16 cellular contexts compared by ENCODE assay signal in the genomic region with DNA sequence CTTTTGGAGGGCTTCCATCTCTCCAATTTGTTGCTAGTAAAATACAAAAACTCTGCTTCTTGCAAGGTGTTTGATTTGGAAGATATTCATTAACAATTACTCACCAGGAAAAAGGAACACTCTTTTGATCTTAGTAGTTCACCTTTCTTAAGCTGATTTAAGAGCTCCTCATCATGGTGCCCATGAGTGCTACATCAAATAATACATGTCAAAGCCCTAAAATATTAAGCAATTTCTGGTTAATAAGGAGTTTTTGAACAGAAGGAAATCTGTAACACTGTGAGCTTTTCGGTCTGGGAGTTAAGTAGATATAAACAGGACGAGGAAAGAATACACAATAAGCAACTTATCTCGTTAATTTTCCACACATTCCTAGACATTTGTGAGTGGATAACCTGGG.
DNase-seq lines count a peak whose midpoint lies in the region; ATAC-seq, FAIRE-seq and TF ChIP-seq lines count a peak whose summit lies in the region.
"Had no signal": no experiment of that assay in that cellular context is flagged by ENCODE, and none has a peak within 500 bp of the region (broad histone marks: within the 10 kb centered on the region; RNA-seq: fewer than 3 reads in every experiment).

No MANE protein-coding gene starts in this region.

- intact Hi-C loops in naive thymus-derived CD4-positive, alpha-beta T cell (cut with micrococcal nuclease) = no loop called here

- H3K4me1 Mint-ChIP-seq in naive thymus-derived CD4-positive, alpha-beta T cell = no peaks in the 10 kb centered on the region

- CTCF ChIA-PET in naive thymus-derived CD4-positive, alpha-beta T cell (lab: Charles Lee) = no interaction called here

- H4K20me1 ChIP-seq in osteoblast (ENCODE audit: insufficient read depth, low read length) = no peaks in the 10 kb centered on the region
- H4K20me1 ChIP-seq: BLaER1 had no signal

- H3K79me2 ChIP-seq in osteoblast (ENCODE audit: insufficient read depth, low read length) = peaks cover 27% of the 10 kb centered on the region

- H3K27me3 Mint-ChIP-seq in naive thymus-derived CD4-positive, alpha-beta T cell = peaks cover 0 to 18% (median 5%) of the 10 kb centered on the region in 5 donors

- H2AFZ ChIP-seq in osteoblast (ENCODE audit: low read length) = no peak overlapping the region

- no peak for FAIRE-seq in urothelium cell line (lab: Jason Lieb, UNC)
- FAIRE-seq: GM12891 had no signal

- no peaks in the 10 kb centered on the region for H3K36me3 Mint-ChIP-seq in naive thymus-derived CD4-positive, alpha-beta T cell

- peaks cover 31% of the 10 kb centered on the region for H3K4me1 ChIP-seq in adipocyte (ENCODE audit: control insufficient read depth, insufficient read depth, low read length)
- H3K4me1 ChIP-seq in osteoblast (ENCODE audit: insufficient read depth, low read length) = peaks cover 54% of the 10 kb centered on the region
- H3K4me1 ChIP-seq in naive thymus-derived CD4-positive, alpha-beta T cell (ENCODE audit: control insufficient read depth in 2 of 2, insufficient read depth in 2 of 2, low read length in 2 of 2) = no peaks in the 10 kb centered on the region
- no peaks in the 10 kb centered on the region for H3K4me1 ChIP-seq in Peyer's patch
- H3K4me1 ChIP-seq: ascending aorta, BLaER1 had no signal

- H3K27ac ChIP-seq in osteoblast (ENCODE audit: low read depth, low read length) = peak overlapping the region; percentile 59
- H3K27ac ChIP-seq in naive thymus-derived CD4-positive, alpha-beta T cell (ENCODE audit: low read depth, low read length) = no peak overlapping the region
- H3K27ac ChIP-seq in Peyer's patch = no peak overlapping the region
- H3K27ac ChIP-seq: ascending aorta, BLaER1, thoracic aorta had no signal

- ATAC-seq in naive thymus-derived CD4-positive, alpha-beta T cell = no peak
- no peak for ATAC-seq in HG03095 (IDR thresholded peaks at IDR 0.05; ENCODE audit: unreplicated experiment)

- no peak for TF ChIP-seq POLR2A in Peyer's patch (IDR thresholded peaks at IDR 0.05)

- H3K4me3 ChIP-seq in adipocyte (ENCODE audit: low read length) (peak overlapping the region; percentile 42), fibroblast of pulmonary artery (replicated peaks; ENCODE audit: low read depth, low read length) (no peak overlapping the region), osteoblast (ENCODE audit: insufficient read depth, low read length) (no peak overlapping the region), Peyer's patch (no peak overlapping the region)
- no peak overlapping the region for H3K4me3 ChIP-seq in naive thymus-derived CD4-positive, alpha-beta T cell (ENCODE audit: low read length)
- H3K4me3 ChIP-seq: ascending aorta, BLaER1, thoracic aorta had no signal

- peak overlapping the region; percentile 60 for H3K9ac ChIP-seq in adipocyte (ENCODE audit: low read length)
- H3K9ac ChIP-seq: BLaER1 had no signal

- no peaks in the 10 kb centered on the region for H3K9me3 ChIP-seq in adipocyte (ENCODE audit: control insufficient read depth, low read length)
- no peaks in the 10 kb centered on the region for H3K9me3 ChIP-seq in osteoblast (ENCODE audit: low read depth, low read length)
- H3K9me3 ChIP-seq in naive thymus-derived CD4-positive, alpha-beta T cell (ENCODE audit: control insufficient read depth in 2 of 3, low read length in 3 of 3) = no peaks in the 10 kb centered on the region
- H3K9me3 ChIP-seq in Peyer's patch = no peaks in the 10 kb centered on the region
- H3K9me3 ChIP-seq: ascending aorta, BLaER1, thoracic aorta had no signal

- H3K27me3 ChIP-seq in adipocyte (replicated peaks; ENCODE audit: control insufficient read depth, insufficient read depth, low read length) = no peaks in the 10 kb centered on the region
- H3K27me3 ChIP-seq in osteoblast (ENCODE audit: insufficient read depth, low read length) = no peaks in the 10 kb centered on the region
- no peaks in the 10 kb centered on the region for H3K27me3 ChIP-seq in naive thymus-derived CD4-positive, alpha-beta T cell (ENCODE audit: control insufficient read depth in 2 of 2, insufficient read depth in 2 of 2, low read length in 2 of 2)
- H3K27me3 ChIP-seq in Peyer's patch = no peaks in the 10 kb centered on the region
- H3K27me3 ChIP-seq: ascending aorta, BLaER1 had no signal

- H3K27ac Mint-ChIP-seq in naive thymus-derived CD4-positive, alpha-beta T cell = no peak overlapping the region
- H3K27ac Mint-ChIP-seq: activated CD4-positive, alpha-beta memory T cell treated with anti-CD3 and anti-CD28 coated beads, Interleukin-2, amount 10 ng/mL, durations not matched to agents 7 days and 5 days had no signal

- H3K36me3 ChIP-seq in adipocyte (ENCODE audit: control insufficient read depth, insufficient read depth, low read length, severe bottlenecking) = no peaks in the 10 kb centered on the region
- H3K36me3 ChIP-seq in osteoblast (ENCODE audit: insufficient read depth, low read length) = no peaks in the 10 kb centered on the region
- H3K36me3 ChIP-seq in naive thymus-derived CD4-positive, alpha-beta T cell (ENCODE audit: control insufficient read depth in 2 of 3, insufficient read depth in 3 of 3, low read length in 3 of 3) = no peaks in the 10 kb centered on the region
- H3K36me3 ChIP-seq in Peyer's patch = no peaks in the 10 kb centered on the region
- H3K36me3 ChIP-seq: ascending aorta, BLaER1, thoracic aorta had no signal

- peaks cover 0 to 7% (median 0%) of the 10 kb centered on the region in 11 donors for H3K9me3 Mint-ChIP-seq in naive thymus-derived CD4-positive, alpha-beta T cell
- H3K9me3 Mint-ChIP-seq: activated CD4-positive, alpha-beta memory T cell treated with anti-CD3 and anti-CD28 coated beads, Interleukin-2, amount 10 ng/mL, durations not matched to agents 7 days and 5 days had no signal

- peak; percentile 69 for DNase-seq in HT-29 (ENCODE audit: low spot score)
- peak; percentile 27 for DNase-seq in adipocyte (ENCODE audit: low read depth)
- DNase-seq in fibroblast of pulmonary artery (ENCODE audit: low read depth) = peak; percentile 53
- no peak for DNase-seq in osteoblast (ENCODE audit: insufficient read length, low spot score, missing footprints)
- no peak for DNase-seq in urothelium cell line (ENCODE audit: low spot score)
- no peak for DNase-seq in naive thymus-derived CD4-positive, alpha-beta T cell
- DNase-seq in Peyer's patch = no peak
- DNase-seq: activated CD4-positive, alpha-beta memory T cell treated with anti-CD3 and anti-CD28 coated beads, Interleukin-2, amount 10 ng/mL, durations not matched to agents 7 days and 5 days; NCI-H2029; NCI-H526 treated with DMSO at 0.1 percent for 48 hours; stimulated activated CD4-positive, alpha-beta T cell treated with anti-CD3 and anti-CD28 coated beads, Interleukin-2, amount 100 ng/mL, for 24 hours had no signal

- no peak overlapping the region for H3K4me3 Mint-ChIP-seq in naive thymus-derived CD4-positive, alpha-beta T cell
- H3K4me3 Mint-ChIP-seq: activated CD4-positive, alpha-beta memory T cell treated with anti-CD3 and anti-CD28 coated beads, Interleukin-2, amount 10 ng/mL, durations not matched to agents 7 days and 5 days had no signal

- no peak overlapping the region for H3K4me2 ChIP-seq in osteoblast (ENCODE audit: insufficient read depth, low read length)
- H3K4me2 ChIP-seq: BLaER1 had no signal

- TF ChIP-seq CTCF in fibroblast of pulmonary artery (IDR thresholded peaks at IDR 0.05; ENCODE audit: low read length, missing control alignments) (peak; percentile 17), osteoblast (IDR thresholded peaks at IDR 0.05; ENCODE audit: extremely low read depth, low read depth, low read length) (no peak), Peyer's patch (IDR thresholded peaks at IDR 0.05) (no peak)

- POLR2A ChIA-PET in naive thymus-derived CD4-positive, alpha-beta T cell (lab: Charles Lee) = no interaction called here

Comparison
In these comparisons a context has a peak if more than half of its experiments do, and no peak if none do; other contexts are left out.
1. DNase-seq: peak in HT-29 (single experiment), adipocyte (single experiment) and fibroblast of pulmonary artery (single experiment); none in osteoblast (single experiment), urothelium cell line (single experiment), naive thymus-derived CD4-positive, alpha-beta T cell (0 of 9) and Peyer's patch (0 of 3).